12 cellular contexts compared by ENCODE assay signal in genomic region chr2:113376935-113377445, GRCh38.
A peak's percentile ranks its signal among the peaks of the same experiment; 100 is the strongest.
DNase-seq lines count a peak whose midpoint lies in the region; ATAC-seq, FAIRE-seq and TF ChIP-seq lines count a peak whose summit lies in the region.
"Had no signal": no experiment of that assay in that cellular context is flagged by ENCODE, and none has a peak within 500 bp of the region (broad histone marks: within the 10 kb centered on the region; RNA-seq: fewer than 3 reads in every experiment).

No MANE protein-coding gene starts in this region.

- DNase-seq in kidney tubule cell (ENCODE audit: low spot score) (no peak), D721Med (ENCODE audit: insufficient read length, low spot score) (no peak), NCI-H2227 (lab: John Stamatoyannopoulos, UW; ENCODE audit: unreplicated experiment) (no peak), nucleus accumbens (lab: John Stamatoyannopoulos, UW) (no peak)
- DNase-seq: esophagus squamous epithelium, NCI-H1694 treated with DMSO at 0.1 percent for 48 hours had no signal

- peak overlapping the region; percentile 97 for H3K27ac Mint-ChIP-seq in dendritic cell treated with granulocyte-macrophage colony-stimulating factor and Interleukin-4, amounts not matched to agents 40 ng/mL and 50 ng/mL, for 4 days
- H3K27ac Mint-ChIP-seq: mesothelial cell of epicardium had no signal

- H3K36me3 Mint-ChIP-seq in dendritic cell treated with granulocyte-macrophage colony-stimulating factor and Interleukin-4, amounts not matched to agents 40 ng/mL and 50 ng/mL, for 4 days (ENCODE audit: low read depth) = peaks cover 7% of the 10 kb centered on the region
- H3K36me3 Mint-ChIP-seq: mesothelial cell of epicardium had no signal

- H3K4me2 ChIP-seq in DOHH2 (ENCODE audit: low read length) = no peak overlapping the region

- H3K27me3 ChIP-seq in DOHH2 (ENCODE audit: control insufficient read depth, low read length) = no peaks in the 10 kb centered on the region
- H3K27me3 ChIP-seq: esophagus squamous epithelium had no signal

- ATAC-seq in GM19395 (IDR thresholded peaks at IDR 0.05; ENCODE audit: unreplicated experiment) (peak; percentile 93), HG03045 (IDR thresholded peaks at IDR 0.05; ENCODE audit: unreplicated experiment) (peak; percentile 81)
- ATAC-seq: HCT116 had no signal

- no peaks in the 10 kb centered on the region for H3K9me2 ChIP-seq in DOHH2 (replicated peaks; ENCODE audit: control insufficient read depth, low read length)

- no peak for FAIRE-seq in D721Med (lab: Jason Lieb, UNC)

- peaks cover 64% of the 10 kb centered on the region for H3K4me1 Mint-ChIP-seq in dendritic cell treated with granulocyte-macrophage colony-stimulating factor and Interleukin-4, amounts not matched to agents 40 ng/mL and 50 ng/mL, for 4 days (ENCODE audit: low read depth)
- H3K4me1 Mint-ChIP-seq: mesothelial cell of epicardium had no signal

- H3K36me3 ChIP-seq in DOHH2 (ENCODE audit: control insufficient read depth, low read length) = no peaks in the 10 kb centered on the region
- H3K36me3 ChIP-seq: esophagus squamous epithelium had no signal

- no peaks in the 10 kb centered on the region for H4K20me1 ChIP-seq in DOHH2 (ENCODE audit: control insufficient read depth, insufficient read depth, low read depth, low read length)

- no peak overlapping the region for H3K4me3 ChIP-seq in DOHH2 (ENCODE audit: low read length)
- H3K4me3 ChIP-seq: esophagus squamous epithelium had no signal

- intact Hi-C loops in dendritic cell treated with granulocyte-macrophage colony-stimulating factor and Interleukin-4, amounts not matched to agents 40 ng/mL and 50 ng/mL, for 4 days (cut with micrococcal nuclease) = loop anchor here (1.0 kb wide), 1 partner anchor 10 kb away; no protein-coding TSS in a partner anchor

- H3K9me3 Mint-ChIP-seq in dendritic cell treated with granulocyte-macrophage colony-stimulating factor and Interleukin-4, amounts not matched to agents 40 ng/mL and 50 ng/mL, for 4 days = peaks cover 23% of the 10 kb centered on the region
- H3K9me3 Mint-ChIP-seq: mesothelial cell of epicardium had no signal

- peaks cover 12% of the 10 kb centered on the region for H3K4me1 ChIP-seq in DOHH2 (ENCODE audit: control insufficient read depth, low read length)

- no peak overlapping the region for H3K4me3 Mint-ChIP-seq in dendritic cell treated with granulocyte-macrophage colony-stimulating factor and Interleukin-4, amounts not matched to agents 40 ng/mL and 50 ng/mL, for 4 days
- H3K4me3 Mint-ChIP-seq: mesothelial cell of epicardium had no signal

- H3K79me2 ChIP-seq in DOHH2 (ENCODE audit: control insufficient read depth, low read length) = no peaks in the 10 kb centered on the region

- TF ChIP-seq CTCF in DOHH2 (IDR thresholded peaks at IDR 0.05; ENCODE audit: low read depth, low read length, poor library complexity, severe bottlenecking) (no peak), D721Med (IDR thresholded peaks at IDR 0.05; ENCODE audit: insufficient read depth, missing control alignments) (no peak)

- 0 out of 2 replicates have a peak overlapping the region, but pooled peaks have one; percentile 10 for H3K27ac ChIP-seq in DOHH2 (ENCODE audit: low read depth, low read length)

- no peaks in the 10 kb centered on the region for H3K9me3 ChIP-seq in DOHH2 (ENCODE audit: control insufficient read depth, insufficient read depth, low read length)
- H3K9me3 ChIP-seq: esophagus squamous epithelium had no signal

- H3F3A ChIP-seq in DOHH2 (ENCODE audit: control insufficient read depth, insufficient read depth) = no peaks in the 10 kb centered on the region

- no peaks in the 10 kb centered on the region for H3K27me3 Mint-ChIP-seq in dendritic cell treated with granulocyte-macrophage colony-stimulating factor and Interleukin-4, amounts not matched to agents 40 ng/mL and 50 ng/mL, for 4 days
